ENCODE assay signal across 20 cellular contexts in the genomic region with DNA sequence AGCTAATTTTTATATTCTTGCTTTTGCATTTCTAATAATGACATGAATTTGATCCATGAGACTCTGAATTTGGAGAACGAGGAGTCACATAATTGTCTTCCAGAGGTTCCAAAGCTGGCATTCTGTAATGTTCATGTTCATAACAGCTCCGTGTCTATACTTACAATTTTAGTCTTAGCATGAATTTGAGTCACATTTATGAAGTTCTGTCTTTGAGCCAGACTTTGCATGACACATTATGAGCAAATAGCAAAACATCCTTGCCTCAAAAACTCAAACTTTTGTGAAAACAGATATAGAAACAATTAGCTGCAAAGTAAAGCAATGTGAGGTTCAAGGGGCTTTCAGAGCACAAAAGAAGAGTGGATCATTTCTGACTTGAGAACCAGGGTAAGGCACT. TPM values are rescaled to one million over a fixed set of nuclear protein-coding genes. Genes with fewer than 3 reads are reported as not detected.
DNase-seq lines count a peak whose midpoint lies in the region; ATAC-seq, FAIRE-seq and TF ChIP-seq lines count a peak whose summit lies in the region.
"Had no signal": no experiment of that assay in that cellular context is flagged by ENCODE, and none has a peak within 500 bp of the region (broad histone marks: within the 10 kb centered on the region; RNA-seq: fewer than 3 reads in every experiment).

No MANE protein-coding gene starts in this region.

- 6% methylated on average over 2 of the region's 2 CpGs for WGBS in A549 (ENCODE audit: missing lambda C conversion rate)

- H3K9me3 ChIP-seq in A549, result no peaks in the 10 kb centered on the region
- H3K9me3 ChIP-seq: heart left ventricle, transverse colon had no signal

- H3K27ac ChIP-seq in A549 (peak overlapping the region; percentile 44 to 84), substantia nigra (ENCODE audit: low read depth, low read length, poor library complexity, severe bottlenecking) (no peak overlapping the region)
- H3K27ac ChIP-seq: heart left ventricle, transverse colon had no signal

- CTCF ChIA-PET in A549 (lab: Yijun Ruan, JAX), result interaction anchor here (0.9 to 1.3 kb wide), 3 partner anchors 24 to 134 kb away, joined by 3 to 5 read pairs (median 5); no protein-coding TSS in a partner anchor
- CTCF ChIA-PET in activated CD8-positive, alpha-beta T cell treated with anti-CD3 and anti-CD28 coated beads, Interleukin-2, amount 10 ng/mL, durations not matched to agents 7 days and 5 days (lab: Charles Lee), result interaction anchor here (0.6 to 0.7 kb wide), 2 partner anchors 71 to 200 kb away, joined by 3 read pairs; no protein-coding TSS in a partner anchor

- no peak for TF ChIP-seq RAD21 in A549 (conservative IDR thresholded peaks at IDR 0.05 in 1 of 2, IDR thresholded peaks at IDR 0.05 in 1 of 2)

- no peak for TF ChIP-seq CTCF in A549 (IDR thresholded peaks at IDR 0.05)
- TF ChIP-seq CTCF in HFFc6 (IDR thresholded peaks at IDR 0.05), result no peak

- H3K4me1 ChIP-seq in A549, result peaks cover 40% of the 10 kb centered on the region
- H3K4me1 ChIP-seq: transverse colon had no signal

- no peak for DNase-seq in A549 (ENCODE audit: low read depth in 1 of 2, low spot score in 1 of 2)
- DNase-seq in HFFc6, result peak; percentile 69
- peak; percentile 32 for DNase-seq in amniotic stem cell (lab: John Stamatoyannopoulos, UW)
- peak; percentile 27 for DNase-seq in fibroblast of the conjunctiva (ENCODE audit: low read depth)
- no peak for DNase-seq in activated CD8-positive, alpha-beta T cell treated with anti-CD3 and anti-CD28 coated beads, Interleukin-2, amount 10 ng/mL, durations not matched to agents 7 days and 5 days
- DNase-seq in AML-193 (lab: John Stamatoyannopoulos, UW), result no peak
- no peak for DNase-seq in substantia nigra (lab: John Stamatoyannopoulos, UW)
- DNase-seq: activated CD4-positive, alpha-beta T cell treated with anti-CD3 and anti-CD28 coated beads, Interleukin-2, amount 50 U/mL, for 1 hour; activated naive CD8-positive, alpha-beta T cell treated with anti-CD3 and anti-CD28 coated beads for 36 hours; activated T-cell treated with anti-CD3 and anti-CD28 coated beads, Interleukin-2, amount 50 U/mL, for 48 hours; cerebellar nuclear complex; COR-L47; heart left ventricle; Karpas-422; NCI-H446 treated with DMSO at 0.1 percent for 48 hours; T1000; transverse colon had no signal

- no peaks in the 10 kb centered on the region for H3K36me3 Mint-ChIP-seq in HFFc6 (ENCODE audit: low read depth)
- H3K36me3 Mint-ChIP-seq in activated CD8-positive, alpha-beta T cell treated with anti-CD3 and anti-CD28 coated beads, Interleukin-2, amount 10 ng/mL, durations not matched to agents 7 days and 5 days (ENCODE audit: low read depth), result no peaks in the 10 kb centered on the region
- H3K36me3 Mint-ChIP-seq: activated naive CD8-positive, alpha-beta T cell treated with anti-CD3 and anti-CD28 coated beads for 36 hours had no signal

- H3K4me3 Mint-ChIP-seq in HFFc6, result peak overlapping the region; percentile 77
- H3K4me3 Mint-ChIP-seq in activated CD8-positive, alpha-beta T cell treated with anti-CD3 and anti-CD28 coated beads, Interleukin-2, amount 10 ng/mL, durations not matched to agents 7 days and 5 days, result no peak overlapping the region
- H3K4me3 Mint-ChIP-seq: activated naive CD8-positive, alpha-beta T cell treated with anti-CD3 and anti-CD28 coated beads for 36 hours had no signal

- no peak for TF ChIP-seq EP300 in A549 (IDR thresholded peaks at IDR 0.05)

- peak overlapping the region; percentile 82 for H3K27ac Mint-ChIP-seq in HFFc6
- no peak overlapping the region for H3K27ac Mint-ChIP-seq in activated CD8-positive, alpha-beta T cell treated with anti-CD3 and anti-CD28 coated beads, Interleukin-2, amount 10 ng/mL, durations not matched to agents 7 days and 5 days
- H3K27ac Mint-ChIP-seq: activated naive CD8-positive, alpha-beta T cell treated with anti-CD3 and anti-CD28 coated beads for 36 hours had no signal

- H3K9me3 Mint-ChIP-seq in HFFc6, result no peaks in the 10 kb centered on the region
- H3K9me3 Mint-ChIP-seq in activated CD8-positive, alpha-beta T cell treated with anti-CD3 and anti-CD28 coated beads, Interleukin-2, amount 10 ng/mL, durations not matched to agents 7 days and 5 days (ENCODE audit: insufficient read depth), result no peaks in the 10 kb centered on the region
- H3K9me3 Mint-ChIP-seq: activated naive CD8-positive, alpha-beta T cell treated with anti-CD3 and anti-CD28 coated beads for 36 hours had no signal

- FAIRE-seq in A549 (lab: Jason Lieb, UNC), result peak; percentile 70
- FAIRE-seq: A204.1 had no signal

- H3K4me1 Mint-ChIP-seq in HFFc6 (ENCODE audit: low read depth), result peaks cover 43% of the 10 kb centered on the region
- no peaks in the 10 kb centered on the region for H3K4me1 Mint-ChIP-seq in activated CD8-positive, alpha-beta T cell treated with anti-CD3 and anti-CD28 coated beads, Interleukin-2, amount 10 ng/mL, durations not matched to agents 7 days and 5 days (ENCODE audit: low read depth)
- H3K4me1 Mint-ChIP-seq: activated naive CD8-positive, alpha-beta T cell treated with anti-CD3 and anti-CD28 coated beads for 36 hours had no signal

- ATAC-seq in A549 (peak in 1 of 2 experiments; percentile 60; a peak in 3 of 6 replicates), GM21786 (IDR thresholded peaks at IDR 0.05; ENCODE audit: unreplicated experiment) (no peak)
- no peak for ATAC-seq in activated CD8-positive, alpha-beta T cell treated with anti-CD3 and anti-CD28 coated beads, Interleukin-2, amount 10 ng/mL, durations not matched to agents 7 days and 5 days
- ATAC-seq: heart left ventricle, sciatic nerve had no signal

- TF ChIP-seq POLR2A in A549 (IDR thresholded peaks at IDR 0.05; ENCODE audit: low read length), result no peak

- no peaks in the 10 kb centered on the region for H3K27me3 Mint-ChIP-seq in HFFc6 (ENCODE audit: insufficient read depth)
- no peaks in the 10 kb centered on the region for H3K27me3 Mint-ChIP-seq in activated CD8-positive, alpha-beta T cell treated with anti-CD3 and anti-CD28 coated beads, Interleukin-2, amount 10 ng/mL, durations not matched to agents 7 days and 5 days (ENCODE audit: low read depth)

- H3K4me2 ChIP-seq in A549, result peak overlapping the region; percentile 68

- no peak overlapping the region for H3K4me3 ChIP-seq in A549
- H3K4me3 ChIP-seq: heart left ventricle, transverse colon had no signal

- POLR2A ChIA-PET in A549 (lab: Yijun Ruan, JAX), result interaction anchor here (0.7 to 1.2 kb wide), 3 partner anchors 44 to 71 kb away, joined by 3 read pairs; a partner anchor contains a TSS
- POLR2A ChIA-PET in activated CD8-positive, alpha-beta T cell treated with anti-CD3 and anti-CD28 coated beads, Interleukin-2, amount 10 ng/mL, durations not matched to agents 7 days and 5 days (lab: Charles Lee), result no interaction called here

TF ChIP-seq in A549, 52 proteins besides CTCF, POLR2A, EP300 and RAD21:
- TF ChIP-seq PHF8 (IDR thresholded peaks at IDR 0.05; ENCODE audit: borderline replicate concordance, low read depth) (no peak), RCOR1 (IDR thresholded peaks at IDR 0.05; ENCODE audit: low read depth, low read length) (no peak), ESRRA (IDR thresholded peaks at IDR 0.05; ENCODE audit: borderline replicate concordance, low read length) (no peak), SREBF2 (IDR thresholded peaks at IDR 0.05) (no peak), CHD2 (IDR thresholded peaks at IDR 0.05; ENCODE audit: low read length, partially characterized antibody) (no peak), FOSL2 (IDR thresholded peaks at IDR 0.05) (no peak), FOSL2 (CRISPR knock-in tag; IDR thresholded peaks at IDR 0.05) (no peak), KDM1A (IDR thresholded peaks at IDR 0.05; ENCODE audit: low read depth) (no peak), NR3C1 (IDR thresholded peaks at IDR 0.05) (no peak)
- TF ChIP-seq, protein P1, sequence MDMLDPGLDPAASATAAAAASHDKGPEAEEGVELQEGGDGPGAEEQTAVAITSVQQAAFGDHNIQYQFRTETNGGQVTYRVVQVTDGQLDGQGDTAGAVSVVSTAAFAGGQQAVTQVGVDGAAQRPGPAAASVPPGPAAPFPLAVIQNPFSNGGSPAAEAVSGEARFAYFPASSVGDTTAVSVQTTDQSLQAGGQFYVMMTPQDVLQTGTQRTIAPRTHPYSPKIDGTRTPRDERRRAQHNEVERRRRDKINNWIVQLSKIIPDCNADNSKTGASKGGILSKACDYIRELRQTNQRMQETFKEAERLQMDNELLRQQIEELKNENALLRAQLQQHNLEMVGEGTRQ (IDR thresholded peaks at IDR 0.05), result no peak
- TF ChIP-seq, protein P2, sequence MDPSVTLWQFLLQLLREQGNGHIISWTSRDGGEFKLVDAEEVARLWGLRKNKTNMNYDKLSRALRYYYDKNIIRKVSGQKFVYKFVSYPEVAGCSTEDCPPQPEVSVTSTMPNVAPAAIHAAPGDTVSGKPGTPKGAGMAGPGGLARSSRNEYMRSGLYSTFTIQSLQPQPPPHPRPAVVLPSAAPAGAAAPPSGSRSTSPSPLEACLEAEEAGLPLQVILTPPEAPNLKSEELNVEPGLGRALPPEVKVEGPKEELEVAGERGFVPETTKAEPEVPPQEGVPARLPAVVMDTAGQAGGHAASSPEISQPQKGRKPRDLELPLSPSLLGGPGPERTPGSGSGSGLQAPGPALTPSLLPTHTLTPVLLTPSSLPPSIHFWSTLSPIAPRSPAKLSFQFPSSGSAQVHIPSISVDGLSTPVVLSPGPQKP (IDR thresholded peaks at IDR 0.05; ENCODE audit: low read depth, low read length), result no peak

RNA-seq across cellular contexts. Expression of a gene that starts 44.5 kb away (rescaled TPM):
- polyA plus RNA-seq in A549 (2011; rRNA removed) (257 and 296 TPM in 2 replicates), A549 (2017; fragmentation: RNase III; extraction: RNeasy Plus Mini Kit Qiagen cat#74134 plus additional on column Dnase treatment) (142 to 159 TPM (median 156 TPM) in 3 replicates)
- polyA plus RNA-seq in A549 (2012; cell fraction: cytosol; rRNA removed), result 161 and 178 TPM in 2 replicates
- polyA plus RNA-seq in A549 (2012; cell fraction: nucleus; rRNA removed), result 64.3 and 90.5 TPM in 2 replicates
- polyA minus RNA-seq in A549 (2011; rRNA and poly(A)+ RNA removed), result 179 and 187 TPM in 2 replicates
- total RNA-seq in HFFc6 (2021; fragmentation: NEBNext Ultra II Directional; extraction: Animal tissue kit (Norgen Biotek cat#: 25700)), result 100 to 1,000 TPM; 157 to 229 (median 186) TPM
- total RNA-seq in activated CD8-positive, alpha-beta T cell treated with anti-CD3 and anti-CD28 coated beads, Interleukin-2, amount 10 ng/mL, durations not matched to agents 7 days and 5 days, result not detected
- total RNA-seq: activated naive CD8-positive, alpha-beta T cell treated with anti-CD3 and anti-CD28 coated beads for 36 hours had no signal

Comparison
In these comparisons a context has a peak if more than half of its experiments do, and no peak if none do; other contexts are left out.
1. DNase-seq: peak in HFFc6 (single experiment), amniotic stem cell (single experiment) and fibroblast of the conjunctiva (single experiment); none in A549 (0 of 2), activated CD8-positive, alpha-beta T cell treated with anti-CD3 and anti-CD28 coated beads, Interleukin-2, amount 10 ng/mL, durations not matched to agents 7 days and 5 days (single experiment), AML-193 (0 of 2) and substantia nigra (0 of 49).
2. RNA of a gene that starts 44.5 kb away (total RNA-seq): 157 to 229 TPM in HFFc6; not detected in activated CD8-positive, alpha-beta T cell treated with anti-CD3 and anti-CD28 coated beads, Interleukin-2, amount 10 ng/mL, durations not matched to agents 7 days and 5 days; every median in the first group is over 100 times any median in the second.